ENCODE assay signal across 25 cellular contexts in genomic region chr15:85878866-85879265, GRCh38.
A peak's percentile ranks its signal among the peaks of the same experiment; 100 is the strongest.
DNase-seq lines count a peak whose midpoint lies in the region; ATAC-seq and TF ChIP-seq lines count a peak whose summit lies in the region.
"Had no signal": no experiment of that assay in that cellular context is flagged by ENCODE, and none has a peak within 500 bp of the region (broad histone marks: within the 10 kb centered on the region; RNA-seq: fewer than 3 reads in every experiment).

No MANE protein-coding gene starts in this region.

- H3K9me2 ChIP-seq in HCT116 (ENCODE audit: insufficient read depth), result no peaks in the 10 kb centered on the region

- H3K4me1 Mint-ChIP-seq in stimulated activated memory B cell treated with anti-CD40 and anti-IgM and Interleukin-4, amounts not matched to agents 10 μg/mL and 1 μg/mL and 100 μg/mL, for 72 hours, result no peaks in the 10 kb centered on the region
- H3K4me1 Mint-ChIP-seq: activated CD4-positive, alpha-beta T cell treated with anti-CD3 and anti-CD28 coated beads, Interleukin-2, amount 10 ng/mL, durations not matched to agents 24 days and 14 days had no signal

- intact Hi-C loops in HCT116 (cut with micrococcal nuclease), result no loop called here

- no peaks in the 10 kb centered on the region for H3K9me3 ChIP-seq in HCT116 (ENCODE audit: control insufficient read depth in 1 of 2, insufficient read depth in 1 of 2, low read depth in 1 of 2, low read length in 2 of 2)
- H3K9me3 ChIP-seq in skeletal muscle satellite cell (replicated peaks; ENCODE audit: low read length), result no peaks in the 10 kb centered on the region
- H3K9me3 ChIP-seq: adrenal gland, breast epithelium, left lung, stomach, tibial artery had no signal

- H3K36me3 ChIP-seq in HCT116 (ENCODE audit: control insufficient read depth in 1 of 2, insufficient read depth in 2 of 2, low read length in 2 of 2) (no peaks in the 10 kb centered on the region), skeletal muscle satellite cell (ENCODE audit: insufficient read depth, low read length) (no peaks in the 10 kb centered on the region)
- H3K36me3 ChIP-seq: adrenal gland, breast epithelium, heart right ventricle, left lung, stomach, tibial artery had no signal

- H3K36me3 Mint-ChIP-seq in stimulated activated memory B cell treated with anti-CD40 and anti-IgM and Interleukin-4, amounts not matched to agents 10 μg/mL and 1 μg/mL and 100 μg/mL, for 72 hours, result no peaks in the 10 kb centered on the region
- H3K36me3 Mint-ChIP-seq: CD4-positive, alpha-beta memory T cell; mesothelial cell of epicardium; natural killer cell had no signal

- no peak for DNase-seq in HCT116 (ENCODE audit: low read depth, low spot score)
- peak; percentile 77 for DNase-seq in RPMI7951 (ENCODE audit: low read depth)
- no peak for DNase-seq in GM13976 (ENCODE audit: low spot score)
- no peak for DNase-seq in kidney glomerular epithelial cell (lab: John Stamatoyannopoulos, UW)
- DNase-seq: activated CD4-positive, alpha-beta T cell treated with anti-CD3 and anti-CD28 coated beads, Interleukin-2, amount 10 ng/mL, durations not matched to agents 24 days and 14 days; activated naive CD4-positive, alpha-beta T cell treated with Interleukin-2 at 50 U/mL for 16 hours; activated T-cell treated with anti-CD3 and anti-CD28 coated beads, Interleukin-2, amount 50 U/mL, for 72 hours; adrenal gland; CD4-positive, alpha-beta memory T cell; heart right ventricle; IMR-90; left lung; natural killer cell; NCI-H2107; NCI-H510A; PC-9; retina; stomach; tibial artery had no signal

- in situ Hi-C loops in GM13976 (cut with MboI; ENCODE audit: low sequenced_read_pairs, unreplicated experiment), result no loop called here

- TF ChIP-seq CTCF in HCT116 (IDR thresholded peaks at IDR 0.05 in 2 of 3, conservative IDR thresholded peaks at IDR 0.05 in 1 of 3; ENCODE audit: borderline replicate concordance in 1 of 3, insufficient read depth in 1 of 3, low read depth in 2 of 3, low read length in 2 of 3) (no peak), GM13976 (IDR thresholded peaks at IDR 0.05; ENCODE audit: borderline replicate concordance, control extremely low read depth, extremely low read depth, insufficient read depth, missing control alignments) (no peak)

- H3K4me3 ChIP-seq in HCT116 (replicated peaks in 1 of 2; ENCODE audit: low read depth in 1 of 2, low read length in 2 of 2), result no peak overlapping the region
- peak overlapping the region; percentile 42 for H3K4me3 ChIP-seq in skeletal muscle satellite cell (ENCODE audit: low read length)
- H3K4me3 ChIP-seq: adrenal gland, breast epithelium, heart right ventricle, left lung, PC-9, stomach, tibial artery had no signal

- no peak for TF ChIP-seq RAD21 in HCT116 (IDR thresholded peaks at IDR 0.05; ENCODE audit: low read depth)

- H3K9me3 Mint-ChIP-seq in stimulated activated memory B cell treated with anti-CD40 and anti-IgM and Interleukin-4, amounts not matched to agents 10 μg/mL and 1 μg/mL and 100 μg/mL, for 72 hours, result peaks cover 5% of the 10 kb centered on the region
- H3K9me3 Mint-ChIP-seq: activated CD4-positive, alpha-beta T cell treated with anti-CD3 and anti-CD28 coated beads, Interleukin-2, amount 10 ng/mL, durations not matched to agents 24 days and 14 days; activated T-cell treated with anti-CD3 and anti-CD28 coated beads, Interleukin-2, amount 50 U/mL, for 72 hours; mesothelial cell of epicardium; natural killer cell; T-helper 2 cell treated with Interferon-gamma antibody and Interleukin-4, amounts not matched to agents 5 μg/mL and 100 μg/mL, for 36 hours had no signal

- H3K4me1 ChIP-seq in HCT116 (ENCODE audit: control insufficient read depth in 1 of 2, insufficient read depth in 2 of 2, low read length in 2 of 2), result peaks cover 0 to 9% of the 10 kb centered on the region in 2 experiments; a peak in 2 of 4 replicates
- peaks cover 23% of the 10 kb centered on the region for H3K4me1 ChIP-seq in skeletal muscle satellite cell (ENCODE audit: control insufficient read depth, insufficient read depth, low read length)
- H3K4me1 ChIP-seq: adrenal gland, breast epithelium, heart right ventricle, left lung, stomach, tibial artery had no signal

- no TSS peak for BruUV-seq in HCT116 (replicated peaks; lab: Mats Ljungman, UMichigan)

- H3K27ac ChIP-seq in HCT116 (ENCODE audit: low read depth, low read length), result no peak overlapping the region
- H3K27ac ChIP-seq: adrenal gland, breast epithelium, heart right ventricle, left lung, PC-9, stomach, tibial artery had no signal

- H2AFZ ChIP-seq in HCT116 (ENCODE audit: low read depth, low read length, poor library complexity, severe bottlenecking), result no peak overlapping the region
- H2AFZ ChIP-seq: PC-9 had no signal

- no peak overlapping the region for H3K27ac Mint-ChIP-seq in stimulated activated memory B cell treated with anti-CD40 and anti-IgM and Interleukin-4, amounts not matched to agents 10 μg/mL and 1 μg/mL and 100 μg/mL, for 72 hours
- H3K27ac Mint-ChIP-seq: activated CD4-positive, alpha-beta T cell treated with anti-CD3 and anti-CD28 coated beads, Interleukin-2, amount 10 ng/mL, durations not matched to agents 24 days and 14 days; activated T-cell treated with anti-CD3 and anti-CD28 coated beads, Interleukin-2, amount 50 U/mL, for 72 hours; CD4-positive, alpha-beta memory T cell; mesothelial cell of epicardium; natural killer cell; T-helper 2 cell treated with Interferon-gamma antibody and Interleukin-4, amounts not matched to agents 5 μg/mL and 100 μg/mL, for 36 hours had no signal

- CTCF ChIA-PET in HCT116 (lab: Charles Lee), result interaction anchor here (0.7 kb wide), 1 partner anchor 20 kb away, joined by 3 read pairs; no protein-coding TSS in a partner anchor

- no peaks in the 10 kb centered on the region for H3K79me2 ChIP-seq in HCT116 (ENCODE audit: insufficient read depth, low read length)

- no peaks in the 10 kb centered on the region for H4K20me1 ChIP-seq in HCT116 (ENCODE audit: insufficient read depth)

- RAD21 ChIA-PET in HCT116 (lab: Charles Lee; ENCODE audit: low non-redundant PET in 1 of 2, low total read pairs in 2 of 2, uncharacterized antibody in 2 of 2, unreplicated experiment in 2 of 2), result interaction anchor here in 1 of 2 experiments (0.6 kb wide), 1 partner anchor 10 kb away, joined by 3 read pairs; no protein-coding TSS in a partner anchor

- POLR2A ChIA-PET in HCT116 (lab: Charles Lee), result no interaction called here

- H3K4me2 ChIP-seq in HCT116 (ENCODE audit: low read length) (peak overlapping the region; percentile 28), skeletal muscle satellite cell (ENCODE audit: low read length) (peak overlapping the region; percentile 71)
- H3K4me2 ChIP-seq: PC-9 had no signal

- no peak for TF ChIP-seq POLR2A in HCT116 (IDR thresholded peaks at IDR 0.05; ENCODE audit: borderline replicate concordance, extremely low read depth, insufficient read depth, insufficient read length)

- ATAC-seq in HCT116 (no peak), esophagus mucosa (peak; percentile 60)
- ATAC-seq in stimulated activated memory B cell treated with anti-CD40 and anti-IgM and Interleukin-4, amounts not matched to agents 10 μg/mL and 1 μg/mL and 100 μg/mL, for 72 hours, result no peak
- ATAC-seq: activated T-cell treated with anti-CD3 and anti-CD28 coated beads, Interleukin-2, amount 50 U/mL, for 72 hours; heart right ventricle; left lung; natural killer cell had no signal

- no peak overlapping the region for H3K4me3 Mint-ChIP-seq in stimulated activated memory B cell treated with anti-CD40 and anti-IgM and Interleukin-4, amounts not matched to agents 10 μg/mL and 1 μg/mL and 100 μg/mL, for 72 hours
- H3K4me3 Mint-ChIP-seq: activated CD4-positive, alpha-beta T cell treated with anti-CD3 and anti-CD28 coated beads, Interleukin-2, amount 10 ng/mL, durations not matched to agents 24 days and 14 days; activated T-cell treated with anti-CD3 and anti-CD28 coated beads, Interleukin-2, amount 50 U/mL, for 72 hours; CD4-positive, alpha-beta memory T cell; mesothelial cell of epicardium; natural killer cell; T-helper 2 cell treated with Interferon-gamma antibody and Interleukin-4, amounts not matched to agents 5 μg/mL and 100 μg/mL, for 36 hours had no signal

- no peak overlapping the region for H3K9ac ChIP-seq in HCT116 (ENCODE audit: low read length)
- H3K9ac ChIP-seq in skeletal muscle satellite cell (ENCODE audit: low read depth, low read length), result peak overlapping the region; percentile 64

- H3K27me3 ChIP-seq in HCT116 (ENCODE audit: insufficient read depth, low read length) (peaks cover 18% of the 10 kb centered on the region), skeletal muscle satellite cell (ENCODE audit: control insufficient read depth, insufficient read depth, low read length) (peaks cover 8% of the 10 kb centered on the region)
- H3K27me3 ChIP-seq: breast epithelium had no signal

- H3K27me3 Mint-ChIP-seq in stimulated activated memory B cell treated with anti-CD40 and anti-IgM and Interleukin-4, amounts not matched to agents 10 μg/mL and 1 μg/mL and 100 μg/mL, for 72 hours, result peaks cover 13% of the 10 kb centered on the region

TF ChIP-seq in HCT116, 20 proteins besides CTCF, POLR2A, EP300 and RAD21 (continues in another document):
- TF ChIP-seq ATF3 (IDR thresholded peaks at IDR 0.05) (no peak), ZFX (IDR thresholded peaks at IDR 0.05) (no peak), FOSL1 (IDR thresholded peaks at IDR 0.05; ENCODE audit: low read depth) (no peak)
